1 cellular context compared by ENCODE assay signal in the genomic region with DNA sequence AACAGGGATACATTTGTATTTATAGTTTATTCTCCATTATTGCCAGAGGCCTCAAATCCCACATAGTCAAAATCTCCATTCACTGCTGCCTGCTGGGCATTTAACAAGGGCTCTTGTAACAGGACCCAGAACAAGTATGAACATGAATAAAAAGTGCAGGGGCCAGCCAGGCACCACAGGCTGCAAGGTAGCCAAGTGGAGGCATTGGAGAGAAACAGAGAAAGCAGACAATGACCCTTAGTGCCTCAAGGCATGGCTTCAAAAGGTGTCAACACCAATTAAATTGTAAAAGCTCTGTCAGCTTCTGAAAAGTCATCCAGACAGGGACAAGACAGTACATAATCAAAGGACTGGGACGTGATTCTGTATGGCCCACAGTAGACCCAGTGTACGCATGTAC.
TF ChIP-seq lines count a peak whose summit lies in the region.

No MANE protein-coding gene starts in this region.

TF ChIP-seq in H1, 55 proteins besides CTCF, POLR2A, EP300 and RAD21 (continued from another document):
- TF ChIP-seq, protein P1, sequence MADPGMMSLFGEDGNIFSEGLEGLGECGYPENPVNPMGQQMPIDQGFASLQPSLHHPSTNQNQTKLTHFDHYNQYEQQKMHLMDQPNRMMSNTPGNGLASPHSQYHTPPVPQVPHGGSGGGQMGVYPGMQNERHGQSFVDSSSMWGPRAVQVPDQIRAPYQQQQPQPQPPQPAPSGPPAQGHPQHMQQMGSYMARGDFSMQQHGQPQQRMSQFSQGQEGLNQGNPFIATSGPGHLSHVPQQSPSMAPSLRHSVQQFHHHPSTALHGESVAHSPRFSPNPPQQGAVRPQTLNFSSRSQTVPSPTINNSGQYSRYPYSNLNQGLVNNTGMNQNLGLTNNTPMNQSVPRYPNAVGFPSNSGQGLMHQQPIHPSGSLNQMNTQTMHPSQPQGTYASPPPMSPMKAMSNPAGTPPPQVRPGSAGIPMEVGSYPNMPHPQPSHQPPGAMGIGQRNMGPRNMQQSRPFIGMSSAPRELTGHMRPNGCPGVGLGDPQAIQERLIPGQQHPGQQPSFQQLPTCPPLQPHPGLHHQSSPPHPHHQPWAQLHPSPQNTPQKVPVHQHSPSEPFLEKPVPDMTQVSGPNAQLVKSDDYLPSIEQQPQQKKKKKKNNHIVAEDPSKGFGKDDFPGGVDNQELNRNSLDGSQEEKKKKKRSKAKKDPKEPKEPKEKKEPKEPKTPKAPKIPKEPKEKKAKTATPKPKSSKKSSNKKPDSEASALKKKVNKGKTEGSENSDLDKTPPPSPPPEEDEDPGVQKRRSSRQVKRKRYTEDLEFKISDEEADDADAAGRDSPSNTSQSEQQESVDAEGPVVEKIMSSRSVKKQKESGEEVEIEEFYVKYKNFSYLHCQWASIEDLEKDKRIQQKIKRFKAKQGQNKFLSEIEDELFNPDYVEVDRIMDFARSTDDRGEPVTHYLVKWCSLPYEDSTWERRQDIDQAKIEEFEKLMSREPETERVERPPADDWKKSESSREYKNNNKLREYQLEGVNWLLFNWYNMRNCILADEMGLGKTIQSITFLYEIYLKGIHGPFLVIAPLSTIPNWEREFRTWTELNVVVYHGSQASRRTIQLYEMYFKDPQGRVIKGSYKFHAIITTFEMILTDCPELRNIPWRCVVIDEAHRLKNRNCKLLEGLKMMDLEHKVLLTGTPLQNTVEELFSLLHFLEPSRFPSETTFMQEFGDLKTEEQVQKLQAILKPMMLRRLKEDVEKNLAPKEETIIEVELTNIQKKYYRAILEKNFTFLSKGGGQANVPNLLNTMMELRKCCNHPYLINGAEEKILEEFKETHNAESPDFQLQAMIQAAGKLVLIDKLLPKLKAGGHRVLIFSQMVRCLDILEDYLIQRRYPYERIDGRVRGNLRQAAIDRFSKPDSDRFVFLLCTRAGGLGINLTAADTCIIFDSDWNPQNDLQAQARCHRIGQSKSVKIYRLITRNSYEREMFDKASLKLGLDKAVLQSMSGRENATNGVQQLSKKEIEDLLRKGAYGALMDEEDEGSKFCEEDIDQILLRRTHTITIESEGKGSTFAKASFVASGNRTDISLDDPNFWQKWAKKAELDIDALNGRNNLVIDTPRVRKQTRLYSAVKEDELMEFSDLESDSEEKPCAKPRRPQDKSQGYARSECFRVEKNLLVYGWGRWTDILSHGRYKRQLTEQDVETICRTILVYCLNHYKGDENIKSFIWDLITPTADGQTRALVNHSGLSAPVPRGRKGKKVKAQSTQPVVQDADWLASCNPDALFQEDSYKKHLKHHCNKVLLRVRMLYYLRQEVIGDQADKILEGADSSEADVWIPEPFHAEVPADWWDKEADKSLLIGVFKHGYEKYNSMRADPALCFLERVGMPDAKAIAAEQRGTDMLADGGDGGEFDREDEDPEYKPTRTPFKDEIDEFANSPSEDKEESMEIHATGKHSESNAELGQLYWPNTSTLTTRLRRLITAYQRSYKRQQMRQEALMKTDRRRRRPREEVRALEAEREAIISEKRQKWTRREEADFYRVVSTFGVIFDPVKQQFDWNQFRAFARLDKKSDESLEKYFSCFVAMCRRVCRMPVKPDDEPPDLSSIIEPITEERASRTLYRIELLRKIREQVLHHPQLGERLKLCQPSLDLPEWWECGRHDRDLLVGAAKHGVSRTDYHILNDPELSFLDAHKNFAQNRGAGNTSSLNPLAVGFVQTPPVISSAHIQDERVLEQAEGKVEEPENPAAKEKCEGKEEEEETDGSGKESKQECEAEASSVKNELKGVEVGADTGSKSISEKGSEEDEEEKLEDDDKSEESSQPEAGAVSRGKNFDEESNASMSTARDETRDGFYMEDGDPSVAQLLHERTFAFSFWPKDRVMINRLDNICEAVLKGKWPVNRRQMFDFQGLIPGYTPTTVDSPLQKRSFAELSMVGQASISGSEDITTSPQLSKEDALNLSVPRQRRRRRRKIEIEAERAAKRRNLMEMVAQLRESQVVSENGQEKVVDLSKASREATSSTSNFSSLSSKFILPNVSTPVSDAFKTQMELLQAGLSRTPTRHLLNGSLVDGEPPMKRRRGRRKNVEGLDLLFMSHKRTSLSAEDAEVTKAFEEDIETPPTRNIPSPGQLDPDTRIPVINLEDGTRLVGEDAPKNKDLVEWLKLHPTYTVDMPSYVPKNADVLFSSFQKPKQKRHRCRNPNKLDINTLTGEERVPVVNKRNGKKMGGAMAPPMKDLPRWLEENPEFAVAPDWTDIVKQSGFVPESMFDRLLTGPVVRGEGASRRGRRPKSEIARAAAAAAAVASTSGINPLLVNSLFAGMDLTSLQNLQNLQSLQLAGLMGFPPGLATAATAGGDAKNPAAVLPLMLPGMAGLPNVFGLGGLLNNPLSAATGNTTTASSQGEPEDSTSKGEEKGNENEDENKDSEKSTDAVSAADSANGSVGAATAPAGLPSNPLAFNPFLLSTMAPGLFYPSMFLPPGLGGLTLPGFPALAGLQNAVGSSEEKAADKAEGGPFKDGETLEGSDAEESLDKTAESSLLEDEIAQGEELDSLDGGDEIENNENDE (IDR thresholded peaks at IDR 0.05; ENCODE audit: insufficient replicate concordance, low read length) = no peak
- no peak for TF ChIP-seq BRCA1 (IDR thresholded peaks at IDR 0.05; ENCODE audit: low read depth, low read length)
- no peak for TF ChIP-seq TEAD4 (IDR thresholded peaks at IDR 0.05; ENCODE audit: low read depth, low read length)
- TF ChIP-seq GTF2F1 (IDR thresholded peaks at IDR 0.05; ENCODE audit: borderline replicate concordance, low read depth, low read length) = no peak
- no peak for TF ChIP-seq TBP (IDR thresholded peaks at IDR 0.05; ENCODE audit: low read depth, low read length)
